Comparison of ENCODE assay signal across 20 cellular contexts in the genomic region with DNA sequence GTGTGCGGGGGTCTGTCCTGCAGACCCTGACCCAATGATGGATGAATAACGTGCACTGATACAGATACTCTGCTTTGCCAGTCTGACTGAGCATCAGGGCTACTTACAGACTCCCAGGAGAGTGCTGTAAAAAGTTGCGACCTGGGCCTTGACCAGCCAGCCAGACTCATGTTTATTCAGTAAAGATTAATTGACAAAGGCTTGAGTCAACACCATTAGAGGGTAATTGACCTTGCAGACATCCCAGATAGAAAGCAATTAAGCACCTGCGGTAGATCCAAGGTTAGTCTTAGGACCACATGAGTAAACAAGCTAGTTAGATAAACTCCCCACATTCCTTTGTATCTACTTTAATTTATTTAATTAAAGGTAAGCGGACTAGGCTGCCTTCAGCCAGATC. TPM values are rescaled to one million over a fixed set of nuclear protein-coding genes. Genes with fewer than 3 reads are reported as not detected.
A peak's percentile ranks its signal among the peaks of the same experiment; 100 is the strongest.
DNase-seq lines count a peak whose midpoint lies in the region; ATAC-seq and TF ChIP-seq lines count a peak whose summit lies in the region.
"Had no signal": no experiment of that assay in that cellular context is flagged by ENCODE, and none has a peak within 500 bp of the region (broad histone marks: within the 10 kb centered on the region; RNA-seq: fewer than 3 reads in every experiment).

No MANE protein-coding gene starts in this region.

- TF ChIP-seq CTCF in endodermal cell (conservative IDR thresholded peaks at IDR 0.05) (no peak), WTC11 (IDR thresholded peaks at IDR 0.05) (no peak)

- WGBS in endodermal cell (ENCODE audit: insufficient coverage in 1 of 2, insufficient read length in 1 of 2), 2 experiments = 54 to 77% methylated on average over 4 to 5 of the region's 5 CpGs

- H3K27me3 Mint-ChIP-seq in endodermal cell (ENCODE audit: insufficient read depth) (peaks cover 22% of the 10 kb centered on the region), WTC11 (ENCODE audit: low read depth) (peaks cover 46% of the 10 kb centered on the region)
- H3K27me3 Mint-ChIP-seq: activated naive CD8-positive, alpha-beta T cell treated with anti-CD3 and anti-CD28 coated beads for 36 hours; stimulated activated naive CD8-positive, alpha-beta T cell treated with anti-CD3 and anti-CD28 coated beads, Interleukin-15, amount 100 ng/mL, for 72 hours had no signal

- H3K27ac Mint-ChIP-seq in endodermal cell (peak overlapping the region; percentile 11), WTC11 (no peak overlapping the region)
- H3K27ac Mint-ChIP-seq: activated naive CD8-positive, alpha-beta T cell treated with anti-CD3 and anti-CD28 coated beads for 36 hours; activated T-helper 1 cell treated with anti-CD3 and anti-CD28 coated beads, Interleukin-12 subunit alpha, Interleukin-12 subunit beta, Interleukin-2, Interleukin-4 antibody, amounts not matched to agents 30 ng/mL and 10 ng/mL and 1 ng/mL, durations not matched to agents 14 hours and 24 hours and 36 hours; stimulated activated naive CD8-positive, alpha-beta T cell treated with anti-CD3 and anti-CD28 coated beads, Interleukin-15, amount 100 ng/mL, for 72 hours had no signal

- intact Hi-C loops in Right ventricle myocardium superior (cut with DNase I) = no loop called here

- CTCF ChIA-PET in WTC11 (lab: Charles Lee) = no interaction called here

- H3K9ac ChIP-seq in endodermal cell (ENCODE audit: extremely low read depth, low read length, poor library complexity, severe bottlenecking) = no peak overlapping the region

- no peaks in the 10 kb centered on the region for H3K4me1 ChIP-seq in endodermal cell (ENCODE audit: control insufficient read depth, insufficient read depth, low read length)
- H3K4me1 ChIP-seq: foreskin keratinocyte, SJCRH30 had no signal

- no peaks in the 10 kb centered on the region for H3K27me3 ChIP-seq in endodermal cell (ENCODE audit: control insufficient read depth, insufficient read depth, low read length, poor library complexity, severe bottlenecking)
- H3K27me3 ChIP-seq: foreskin keratinocyte, SJCRH30 had no signal

- peaks cover 54% of the 10 kb centered on the region for H3K36me3 Mint-ChIP-seq in endodermal cell (ENCODE audit: low read depth)
- peaks cover 25% of the 10 kb centered on the region for H3K36me3 Mint-ChIP-seq in WTC11

- peaks cover 49% of the 10 kb centered on the region for H3K9me3 ChIP-seq in endodermal cell (ENCODE audit: control insufficient read depth, low read length)

- H3K9me3 Mint-ChIP-seq in endodermal cell (peaks cover 53% of the 10 kb centered on the region), WTC11 (peaks cover 18% of the 10 kb centered on the region)

- ATAC-seq in WTC11 (no peak), Right ventricle myocardium superior (ENCODE audit: poor library complexity) (no peak)
- ATAC-seq: foreskin keratinocyte; stimulated activated naive CD8-positive, alpha-beta T cell treated with anti-CD3 and anti-CD28 coated beads, Interleukin-15, amount 100 ng/mL, for 72 hours had no signal

- no peak overlapping the region for H3K4me3 ChIP-seq in endodermal cell (ENCODE audit: low read length)
- H3K4me3 ChIP-seq: SJCRH30 had no signal

- POLR2A ChIA-PET in WTC11 (lab: Charles Lee) = no interaction called here

- H3K4me1 Mint-ChIP-seq in endodermal cell (peaks cover 31% of the 10 kb centered on the region), WTC11 (peaks cover 27% of the 10 kb centered on the region)

- H3K27ac ChIP-seq in endodermal cell (ENCODE audit: low read depth, low read length) = no peak overlapping the region
- H3K27ac ChIP-seq: foreskin keratinocyte, SJCRH30 had no signal

- peaks cover 9% of the 10 kb centered on the region for H3K36me3 ChIP-seq in endodermal cell (ENCODE audit: control insufficient read depth, insufficient read depth, low read length)

- no peak overlapping the region for H3K4me3 Mint-ChIP-seq in endodermal cell
- no peak overlapping the region for H3K4me3 Mint-ChIP-seq in WTC11
- H3K4me3 Mint-ChIP-seq: activated naive CD8-positive, alpha-beta T cell treated with anti-CD3 and anti-CD28 coated beads for 36 hours; activated T-helper 1 cell treated with anti-CD3 and anti-CD28 coated beads, Interleukin-12 subunit alpha, Interleukin-12 subunit beta, Interleukin-2, Interleukin-4 antibody, amounts not matched to agents 30 ng/mL and 10 ng/mL and 1 ng/mL, durations not matched to agents 14 hours and 24 hours and 36 hours; stimulated activated naive CD8-positive, alpha-beta T cell treated with anti-CD3 and anti-CD28 coated beads, Interleukin-15, amount 100 ng/mL, for 72 hours had no signal

- DNase-seq in HT-29 (ENCODE audit: low spot score) (peak; percentile 57), NCI-H2029 treated with DMSO at 0.1 percent for 48 hours (lab: John Stamatoyannopoulos, UW) (peak; percentile 59), endodermal cell (no peak), mucosa of gallbladder (ENCODE audit: low spot score) (peak; percentile 46), WTC11 (ENCODE audit: low spot score) (no peak), Right ventricle myocardium superior (no peak), cerebellar cortex (ENCODE audit: low spot score) (no peak)
- DNase-seq: activated naive CD8-positive, alpha-beta T cell treated with anti-CD3 and anti-CD28 coated beads for 36 hours; cortex of kidney; foreskin keratinocyte; HCEC 1CT; hypothalamus; NCI-H1694 treated with DMSO at 0.1 percent for 48 hours; NCI-H446 treated with DMSO at 0.1 percent for 48 hours; occipital lobe; OCI-M1; SJCRH30; stimulated activated CD4-positive, alpha-beta T cell treated with anti-CD3 and anti-CD28 coated beads, Interleukin-2, amount 100 ng/mL, for 24 hours; stimulated activated naive CD8-positive, alpha-beta T cell treated with anti-CD3 and anti-CD28 coated beads, Interleukin-15, amount 100 ng/mL, for 72 hours had no signal

TF ChIP-seq in WTC11, 78 proteins besides CTCF, POLR2A, EP300 and RAD21:
- TF ChIP-seq CBFB (CRISPR knock-in tag; IDR thresholded peaks at IDR 0.05; ENCODE audit: low read depth) (no peak), EMX1 (CRISPR knock-in tag; IDR thresholded peaks at IDR 0.05) (no peak), ZNF396 (CRISPR knock-in tag; IDR thresholded peaks at IDR 0.05; ENCODE audit: borderline replicate concordance) (no peak)

RNA-seq across cellular contexts. Expression of gene NUDT19, which starts 10.4 kb away (rescaled TPM):
- 18.4 and 19.9 TPM in 2 replicates for total RNA-seq in HT-29 (2014; rRNA removed; shearing (Covaris generic))
- total RNA-seq in endodermal cell = 1 to 10 TPM; 5.8 to 6.8 TPM
- 4.3 TPM for polyA plus RNA-seq in endodermal cell (2013, experiment 1 of 2)
- 5.0 TPM for polyA plus RNA-seq in endodermal cell (2013, experiment 2 of 2)
- 7.9 TPM for total RNA-seq in mucosa of gallbladder
- 2.4 to 3.0 TPM (median 2.7 TPM) in 3 replicates for total RNA-seq in WTC11 (2021)
- 24.1 TPM for total RNA-seq in Right ventricle myocardium superior

RNA-seq across cellular contexts. Expression of gene TDRD12, which starts 17.6 kb away (rescaled TPM):
- 0.03 TPM in 1 of 2 replicates, not detected in the other for total RNA-seq in HT-29 (2014; rRNA removed; shearing (Covaris generic))
- total RNA-seq in endodermal cell (under 1 TPM; 0.20 to 0.84 TPM), mucosa of gallbladder (1.4 TPM), WTC11 (2021) (1.3 to 1.8 TPM (median 1.6 TPM) in 3 replicates), Right ventricle myocardium superior (not detected)
- polyA plus RNA-seq in endodermal cell (2013, experiment 1 of 2) = 0.18 TPM
- 0.79 TPM for polyA plus RNA-seq in endodermal cell (2013, experiment 2 of 2)

RNA-seq across cellular contexts. Expression of gene RGS9BP, which starts 26.4 kb away (rescaled TPM):
- total RNA-seq in HT-29 (2014; rRNA removed; shearing (Covaris generic)) = 0.70 and 1.0 TPM in 2 replicates
- total RNA-seq in endodermal cell = not detected
- 0.11 TPM for polyA plus RNA-seq in endodermal cell (2013, experiment 1 of 2)
- 0.08 TPM for polyA plus RNA-seq in endodermal cell (2013, experiment 2 of 2)
- total RNA-seq in mucosa of gallbladder = 0.20 TPM
- 0.24 to 0.41 TPM (median 0.37 TPM) in 3 replicates for total RNA-seq in WTC11 (2021)
- 14.3 TPM for total RNA-seq in Right ventricle myocardium superior
- total RNA-seq: activated naive CD8-positive, alpha-beta T cell treated with anti-CD3 and anti-CD28 coated beads for 36 hours; activated T-helper 1 cell treated with anti-CD3 and anti-CD28 coated beads, Interleukin-12 subunit alpha, Interleukin-12 subunit beta, Interleukin-2, Interleukin-4 antibody, amounts not matched to agents 30 ng/mL and 10 ng/mL and 1 ng/mL, durations not matched to agents 14 hours and 24 hours and 36 hours had no signal

RNA-seq across cellular contexts. Expression of gene ANKRD27, which starts 27.0 kb away (rescaled TPM):
- 39.4 and 43.1 TPM in 2 replicates for total RNA-seq in HT-29 (2014; rRNA removed; shearing (Covaris generic))
- total RNA-seq in endodermal cell = 10 to 100 TPM; 35.1 to 35.9 TPM
- polyA plus RNA-seq in endodermal cell (2013, experiment 1 of 2) = 22.0 TPM
- polyA plus RNA-seq in endodermal cell (2013, experiment 2 of 2) = 20.3 TPM
- 24.1 TPM for total RNA-seq in mucosa of gallbladder
- 48.6 to 55.7 TPM (median 55.4 TPM) in 3 replicates for total RNA-seq in WTC11 (2021)
- 22.6 TPM for total RNA-seq in Right ventricle myocardium superior

Comparison
In these comparisons a context has a peak if more than half of its experiments do, and no peak if none do; other contexts are left out.
1. DNase-seq: peak in HT-29 (single experiment), NCI-H2029 treated with DMSO at 0.1 percent for 48 hours (single experiment) and mucosa of gallbladder (single experiment); none in endodermal cell (single experiment), WTC11 (single experiment), Right ventricle myocardium superior (single experiment) and cerebellar cortex (single experiment).